ENCODE assay signal across 8 cellular contexts in the genomic region with DNA sequence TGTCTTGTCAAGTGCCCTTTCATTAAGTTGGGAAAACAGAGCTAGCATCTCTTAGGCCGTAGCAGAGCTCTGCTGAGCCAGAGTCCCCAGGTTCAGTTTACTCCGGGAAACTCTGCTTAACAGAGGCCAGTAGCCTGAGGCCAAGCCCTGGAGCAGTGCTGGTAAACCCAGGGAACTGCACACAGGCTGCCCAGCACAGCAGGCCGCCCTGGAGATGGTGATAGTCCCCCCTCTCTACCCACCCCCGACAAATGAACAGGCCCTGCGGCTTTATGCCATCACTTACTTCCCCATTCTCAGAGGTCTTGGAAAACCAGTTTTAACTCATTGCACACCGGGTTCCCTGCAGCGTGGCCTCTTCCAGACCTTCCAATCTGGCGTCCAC. TPM values are rescaled to one million over a fixed set of nuclear protein-coding genes. Genes with fewer than 3 reads are reported as not detected.
DNase-seq lines count a peak whose midpoint lies in the region; ATAC-seq and TF ChIP-seq lines count a peak whose summit lies in the region.

No MANE protein-coding gene starts in this region.

- H3K27ac Mint-ChIP-seq in activated naive CD4-positive, alpha-beta T cell treated with anti-CD3 and anti-CD28 coated beads, Interleukin-2, amount 10 ng/mL, durations not matched to agents 7 days and 5 days: no peak overlapping the region

- 39% methylated on average over 8 of the region's 8 CpGs for WGBS in smooth muscle cell (ENCODE audit: low lambda C conversion rate)

- H3K27ac ChIP-seq in right atrium auricular region: peak overlapping the region; percentile 37 to 43
- H3K27ac ChIP-seq in smooth muscle cell (ENCODE audit: low read depth): no peak overlapping the region

- no peaks in the 10 kb centered on the region for H3F3A ChIP-seq in smooth muscle cell (ENCODE audit: low read depth)

- peaks cover 59% of the 10 kb centered on the region for H3K4me1 Mint-ChIP-seq in activated naive CD4-positive, alpha-beta T cell treated with anti-CD3 and anti-CD28 coated beads, Interleukin-2, amount 10 ng/mL, durations not matched to agents 7 days and 5 days

- H3K4me3 Mint-ChIP-seq in activated naive CD4-positive, alpha-beta T cell treated with anti-CD3 and anti-CD28 coated beads, Interleukin-2, amount 10 ng/mL, durations not matched to agents 7 days and 5 days: peak overlapping the region; percentile 55

- H3K4me3 ChIP-seq in right atrium auricular region (peak overlapping the region; percentile 28 to 37), smooth muscle cell (peak overlapping the region; percentile 53)

- CTCF ChIA-PET in activated naive CD4-positive, alpha-beta T cell treated with anti-CD3 and anti-CD28 coated beads, Interleukin-2, amount 10 ng/mL, durations not matched to agents 7 days and 5 days (lab: Charles Lee): interaction anchor here (1.4 to 6.7 kb wide), 6 partner anchors 10 to 170 kb away, joined by 3 to 43 read pairs (median 10); a partner anchor contains a TSS

- TF ChIP-seq CTCF in right atrium auricular region (IDR thresholded peaks at IDR 0.05) (no peak), smooth muscle cell (IDR thresholded peaks at IDR 0.05; ENCODE audit: borderline replicate concordance, insufficient read depth, poor library complexity, severe bottlenecking) (no peak)

- H3K79me2 ChIP-seq in smooth muscle cell (ENCODE audit: low read depth): peaks cover 38% of the 10 kb centered on the region

- H3K27me3 ChIP-seq in right atrium auricular region (no peaks in the 10 kb centered on the region), smooth muscle cell (ENCODE audit: low read depth) (no peaks in the 10 kb centered on the region)

- no peak overlapping the region for H3K9ac ChIP-seq in smooth muscle cell (ENCODE audit: low read depth)

- peaks cover 41% of the 10 kb centered on the region for H4K20me1 ChIP-seq in smooth muscle cell (ENCODE audit: low read depth)

- peak; percentile 28 for ATAC-seq in SK-N-SH treated with all-trans-retinoic acid at 6 μM for 48 hours

- H3K36me3 ChIP-seq in right atrium auricular region: no peaks in the 10 kb centered on the region
- no peaks in the 10 kb centered on the region for H3K36me3 ChIP-seq in smooth muscle cell (ENCODE audit: low read depth)

- no peaks in the 10 kb centered on the region for H3K9me3 ChIP-seq in right atrium auricular region
- H3K9me3 ChIP-seq in smooth muscle cell (replicated peaks; ENCODE audit: low read depth): no peaks in the 10 kb centered on the region

- H3K4me1 ChIP-seq in right atrium auricular region: peaks cover 0 to 43% of the 10 kb centered on the region in 2 donors
- H3K4me1 ChIP-seq in smooth muscle cell (ENCODE audit: low read depth): peaks cover 43% of the 10 kb centered on the region

- peaks cover 3% of the 10 kb centered on the region for H3K36me3 Mint-ChIP-seq in activated naive CD4-positive, alpha-beta T cell treated with anti-CD3 and anti-CD28 coated beads, Interleukin-2, amount 10 ng/mL, durations not matched to agents 7 days and 5 days

- peak overlapping the region; percentile 94 for H3K4me2 ChIP-seq in smooth muscle cell

- DNase-seq in activated naive CD4-positive, alpha-beta T cell treated with anti-CD3 and anti-CD28 coated beads, Interleukin-2, amount 10 ng/mL, durations not matched to agents 7 days and 5 days: no peak
- no peak for DNase-seq in activated naive CD4-positive, alpha-beta T cell (lab: John Stamatoyannopoulos, UW)
- no peak for DNase-seq in right atrium auricular region (ENCODE audit: low spot score)
- DNase-seq in smooth muscle cell (lab: John Stamatoyannopoulos, UW; ENCODE audit: unreplicated experiment): no peak
- DNase-seq in HCEC 1CT: no peak
- DNase-seq in A172 (ENCODE audit: low spot score): no peak
- DNase-seq in foreskin melanocyte: no peak

- H3K27me3 Mint-ChIP-seq in activated naive CD4-positive, alpha-beta T cell treated with anti-CD3 and anti-CD28 coated beads, Interleukin-2, amount 10 ng/mL, durations not matched to agents 7 days and 5 days: no peaks in the 10 kb centered on the region

- no peak overlapping the region for H2AFZ ChIP-seq in smooth muscle cell (ENCODE audit: low read depth)

- no peaks in the 10 kb centered on the region for H3K9me3 Mint-ChIP-seq in activated naive CD4-positive, alpha-beta T cell treated with anti-CD3 and anti-CD28 coated beads, Interleukin-2, amount 10 ng/mL, durations not matched to agents 7 days and 5 days

TF ChIP-seq in SK-N-SH treated with all-trans-retinoic acid at 6 μM for 48 hours, 23 proteins besides CTCF, POLR2A, EP300 and RAD21:
- TF ChIP-seq, protein P1, sequence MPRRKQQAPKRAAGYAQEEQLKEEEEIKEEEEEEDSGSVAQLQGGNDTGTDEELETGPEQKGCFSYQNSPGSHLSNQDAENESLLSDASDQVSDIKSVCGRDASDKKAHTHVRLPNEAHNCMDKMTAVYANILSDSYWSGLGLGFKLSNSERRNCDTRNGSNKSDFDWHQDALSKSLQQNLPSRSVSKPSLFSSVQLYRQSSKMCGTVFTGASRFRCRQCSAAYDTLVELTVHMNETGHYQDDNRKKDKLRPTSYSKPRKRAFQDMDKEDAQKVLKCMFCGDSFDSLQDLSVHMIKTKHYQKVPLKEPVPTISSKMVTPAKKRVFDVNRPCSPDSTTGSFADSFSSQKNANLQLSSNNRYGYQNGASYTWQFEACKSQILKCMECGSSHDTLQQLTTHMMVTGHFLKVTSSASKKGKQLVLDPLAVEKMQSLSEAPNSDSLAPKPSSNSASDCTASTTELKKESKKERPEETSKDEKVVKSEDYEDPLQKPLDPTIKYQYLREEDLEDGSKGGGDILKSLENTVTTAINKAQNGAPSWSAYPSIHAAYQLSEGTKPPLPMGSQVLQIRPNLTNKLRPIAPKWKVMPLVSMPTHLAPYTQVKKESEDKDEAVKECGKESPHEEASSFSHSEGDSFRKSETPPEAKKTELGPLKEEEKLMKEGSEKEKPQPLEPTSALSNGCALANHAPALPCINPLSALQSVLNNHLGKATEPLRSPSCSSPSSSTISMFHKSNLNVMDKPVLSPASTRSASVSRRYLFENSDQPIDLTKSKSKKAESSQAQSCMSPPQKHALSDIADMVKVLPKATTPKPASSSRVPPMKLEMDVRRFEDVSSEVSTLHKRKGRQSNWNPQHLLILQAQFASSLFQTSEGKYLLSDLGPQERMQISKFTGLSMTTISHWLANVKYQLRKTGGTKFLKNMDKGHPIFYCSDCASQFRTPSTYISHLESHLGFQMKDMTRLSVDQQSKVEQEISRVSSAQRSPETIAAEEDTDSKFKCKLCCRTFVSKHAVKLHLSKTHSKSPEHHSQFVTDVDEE (CRISPR knock-in tag; IDR thresholded peaks at IDR 0.05): no peak
- no peak for TF ChIP-seq ZNF565 (CRISPR knock-in tag; conservative IDR thresholded peaks at IDR 0.05; ENCODE audit: low read depth)
- TF ChIP-seq GLIS3 (CRISPR knock-in tag; IDR thresholded peaks at IDR 0.05): no peak
- TF ChIP-seq ZNF70 (CRISPR knock-in tag; IDR thresholded peaks at IDR 0.05): no peak
- no peak for TF ChIP-seq ISL1 (CRISPR knock-in tag; IDR thresholded peaks at IDR 0.05)
- TF ChIP-seq CSDC2 (CRISPR knock-in tag; IDR thresholded peaks at IDR 0.05): no peak
- no peak for TF ChIP-seq RARB (CRISPR knock-in tag; IDR thresholded peaks at IDR 0.05)
TF ChIP-seq in SK-N-SH treated with all-trans-retinoic acid at 6 μM for 48 hours: peak in this region for 0.

RNA-seq across cellular contexts. Expression of a gene that starts 3.5 kb away (rescaled TPM):
- total RNA-seq in right atrium auricular region (10 to 100 TPM; 22.1 to 22.2 TPM), smooth muscle cell (4.4 and 7.2 TPM in 2 replicates)
- 9.3 and 10.1 TPM in 2 replicates for polyA plus RNA-seq in smooth muscle cell
- total RNA-seq in A172 (2014; rRNA removed; shearing (Covaris generic)): 4.4 and 5.2 TPM in 2 replicates

RNA-seq across cellular contexts. Expression of a gene that starts 24.4 kb away (rescaled TPM):
- total RNA-seq in right atrium auricular region: 10 to 100 TPM; 13.6 to 15.6 TPM
- total RNA-seq in smooth muscle cell: 19.1 and 26.2 TPM in 2 replicates
- 32.5 and 32.9 TPM in 2 replicates for polyA plus RNA-seq in smooth muscle cell
- total RNA-seq in A172 (2014; rRNA removed; shearing (Covaris generic)): 49.3 and 57.1 TPM in 2 replicates

RNA-seq across cellular contexts. Expression of a gene that starts 51.8 kb away (rescaled TPM):
- total RNA-seq in right atrium auricular region (1 to 10 TPM; 4.2 to 7.9 TPM), smooth muscle cell (2.4 and 3.2 TPM in 2 replicates)
- polyA plus RNA-seq in smooth muscle cell: 4.8 and 5.5 TPM in 2 replicates
- 5.5 and 7.1 TPM in 2 replicates for total RNA-seq in A172 (2014; rRNA removed; shearing (Covaris generic))
